5 cellular contexts compared by ENCODE assay signal in the genomic region with DNA sequence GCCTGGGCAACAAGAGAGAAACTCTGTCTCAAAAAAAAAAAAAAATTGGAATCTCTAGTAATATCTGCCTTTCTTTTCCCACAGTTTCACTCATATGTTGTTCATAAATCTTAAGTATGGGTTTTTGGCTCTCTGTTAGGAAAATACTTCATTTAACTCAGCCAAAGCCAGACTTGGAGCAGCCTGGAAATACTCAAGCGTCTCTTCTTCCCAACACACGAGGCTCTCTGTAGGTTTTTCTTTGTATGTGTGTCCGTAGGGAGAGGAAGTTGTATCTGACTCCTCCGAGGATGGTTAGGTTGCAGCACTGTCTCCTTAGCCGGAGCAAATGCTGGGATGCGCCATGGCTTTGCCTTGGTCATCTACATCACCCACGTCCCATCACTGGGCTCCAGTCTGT. TPM values are rescaled to one million over a fixed set of nuclear protein-coding genes. Genes with fewer than 3 reads are reported as not detected.
"Had no signal": no experiment of that assay in that cellular context is flagged by ENCODE, and none has a peak within 500 bp of the region (broad histone marks: within the 10 kb centered on the region; RNA-seq: fewer than 3 reads in every experiment).

No MANE protein-coding gene starts in this region.

RNA-seq across cellular contexts. Expression of a gene that starts 25.5 kb away (rescaled TPM):
- total RNA-seq: GM23338, H1, H9, HT-29, IMR-90 had no signal
